ENCODE assay signal across 11 cellular contexts in the genomic region with DNA sequence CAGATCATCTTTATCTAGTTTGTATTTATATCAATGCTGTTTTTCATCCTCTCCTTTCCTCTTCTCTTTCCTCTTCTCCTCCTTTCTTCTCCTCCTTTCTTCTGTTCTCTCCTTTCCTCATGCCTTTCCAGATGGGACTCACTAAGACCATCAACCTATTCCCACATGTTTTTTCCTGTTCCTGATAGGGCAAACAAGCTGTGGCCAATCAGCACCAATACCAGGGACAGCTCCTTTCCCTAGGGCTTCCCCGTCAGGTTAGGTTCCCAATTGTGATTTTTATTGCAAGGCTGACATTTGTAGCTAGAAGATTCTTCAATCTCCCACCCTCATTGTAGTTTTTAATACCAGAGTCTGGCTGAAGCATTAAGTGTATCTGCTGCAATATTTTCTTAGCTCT.
DNase-seq lines count a peak whose midpoint lies in the region; TF ChIP-seq lines count a peak whose summit lies in the region.
"Had no signal": no experiment of that assay in that cellular context is flagged by ENCODE, and none has a peak within 500 bp of the region (broad histone marks: within the 10 kb centered on the region; RNA-seq: fewer than 3 reads in every experiment).

No MANE protein-coding gene starts in this region.

- H3K9ac ChIP-seq in SK-N-SH (no peak overlapping the region), skeletal muscle satellite cell (ENCODE audit: low read depth, low read length) (peak overlapping the region; percentile 45)

- no peak overlapping the region for H3K4me3 ChIP-seq in SK-N-SH (ENCODE audit: low read depth in 2 of 2, low read length in 1 of 2)
- no peak overlapping the region for H3K4me3 ChIP-seq in skeletal muscle satellite cell (ENCODE audit: low read length)
- no peak overlapping the region for H3K4me3 ChIP-seq in dorsolateral prefrontal cortex
- H3K4me3 ChIP-seq in Peyer's patch = no peak overlapping the region
- H3K4me3 ChIP-seq: mucosa of descending colon, upper lobe of left lung had no signal

- 4% methylated on average over 1 of the region's 1 CpG for WGBS in SK-N-SH (ENCODE audit: low lambda C conversion rate)

- H3K4me1 ChIP-seq in SK-N-SH (ENCODE audit: control insufficient read depth in 1 of 2, insufficient read depth in 2 of 2, low read depth in 1 of 2, low read length in 1 of 2) (no peaks in the 10 kb centered on the region), skeletal muscle satellite cell (ENCODE audit: control insufficient read depth, insufficient read depth, low read length) (peaks cover 30% of the 10 kb centered on the region), Peyer's patch (no peaks in the 10 kb centered on the region)
- H3K4me1 ChIP-seq: upper lobe of left lung had no signal

- no peak for TF ChIP-seq EP300 in SK-N-SH (IDR thresholded peaks at IDR 0.05; ENCODE audit: borderline replicate concordance in 1 of 2, low read depth in 1 of 2, low read length in 1 of 2)

- no peak overlapping the region for H2AFZ ChIP-seq in SK-N-SH (ENCODE audit: low read depth)

- H3K27ac ChIP-seq in SK-N-SH (ENCODE audit: low read depth in 2 of 2, low read length in 1 of 2) = no peak overlapping the region
- no peak overlapping the region for H3K27ac ChIP-seq in dorsolateral prefrontal cortex
- no peak overlapping the region for H3K27ac ChIP-seq in Peyer's patch
- H3K27ac ChIP-seq: upper lobe of left lung had no signal

- TF ChIP-seq CTCF in SK-N-SH (IDR thresholded peaks at IDR 0.05) (no peak), dorsolateral prefrontal cortex (IDR thresholded peaks at IDR 0.05 in 54 of 56, conservative IDR thresholded peaks at IDR 0.05 in 2 of 56; ENCODE audit: low read depth in 1 of 56, partially characterized antibody in 56 of 56) (no peak), Peyer's patch (IDR thresholded peaks at IDR 0.05) (no peak)

- intact Hi-C loops in dorsolateral prefrontal cortex (cut with DNase I) = no loop called here

- no peaks in the 10 kb centered on the region for H3K27me3 ChIP-seq in SK-N-SH (ENCODE audit: insufficient read depth)
- no peaks in the 10 kb centered on the region for H3K27me3 ChIP-seq in skeletal muscle satellite cell (ENCODE audit: control insufficient read depth, insufficient read depth, low read length)
- no peaks in the 10 kb centered on the region for H3K27me3 ChIP-seq in dorsolateral prefrontal cortex
- H3K27me3 ChIP-seq in Peyer's patch = no peaks in the 10 kb centered on the region
- H3K27me3 ChIP-seq: upper lobe of left lung had no signal

- H3F3A ChIP-seq in SK-N-SH (replicated peaks; ENCODE audit: insufficient read depth) = no peaks in the 10 kb centered on the region

- H3K36me3 ChIP-seq in SK-N-SH (replicated peaks in 1 of 2; ENCODE audit: control insufficient read depth in 1 of 2, insufficient read depth in 2 of 2, low read length in 1 of 2) (no peaks in the 10 kb centered on the region), skeletal muscle satellite cell (ENCODE audit: insufficient read depth, low read length) (no peaks in the 10 kb centered on the region), Peyer's patch (no peaks in the 10 kb centered on the region)
- H3K36me3 ChIP-seq: upper lobe of left lung had no signal

- H3K4me2 ChIP-seq in SK-N-SH (no peak overlapping the region), skeletal muscle satellite cell (ENCODE audit: low read length) (no peak overlapping the region)

- POLR2A ChIA-PET in SK-N-SH (lab: Yijun Ruan, JAX) = no interaction called here

- no peaks in the 10 kb centered on the region for H3K79me2 ChIP-seq in SK-N-SH (ENCODE audit: insufficient read depth)

- TF ChIP-seq POLR2A in Peyer's patch (IDR thresholded peaks at IDR 0.05) = no peak

- CTCF ChIA-PET in SK-N-SH (lab: Yijun Ruan, JAX) = interaction anchor here (1.0 kb wide), 1 partner anchor 226 kb away, joined by 3 read pairs; no protein-coding TSS in a partner anchor

- no peaks in the 10 kb centered on the region for H4K20me1 ChIP-seq in SK-N-SH (ENCODE audit: insufficient read depth)

- DNase-seq in HCEC 1CT = peak; percentile 50
- DNase-seq in SK-N-SH = no peak
- peak; percentile 47 for DNase-seq in fibroblast of peridontal ligament (ENCODE audit: extremely low read depth)
- DNase-seq in dorsolateral prefrontal cortex = no peak
- DNase-seq in activated effector memory CD4-positive, alpha-beta T cell treated with Interleukin-2 at 50 U/mL for 16 hours = no peak
- no peak for DNase-seq in Peyer's patch
- DNase-seq: activated CD4-positive, alpha-beta T cell treated with anti-CD3 and anti-CD28 coated beads for 1 hour; SHP77; upper lobe of left lung had no signal

- no peaks in the 10 kb centered on the region for H3K9me2 ChIP-seq in SK-N-SH

- H3K9me3 ChIP-seq in SK-N-SH = no peaks in the 10 kb centered on the region
- no peaks in the 10 kb centered on the region for H3K9me3 ChIP-seq in skeletal muscle satellite cell (replicated peaks; ENCODE audit: low read length)
- H3K9me3 ChIP-seq in Peyer's patch = no peaks in the 10 kb centered on the region
- H3K9me3 ChIP-seq: mucosa of descending colon, upper lobe of left lung had no signal

- TF ChIP-seq RAD21 in SK-N-SH (IDR thresholded peaks at IDR 0.05; ENCODE audit: low read length) = no peak

TF ChIP-seq in SK-N-SH, 30 proteins besides CTCF, POLR2A, EP300 and RAD21:
- TF ChIP-seq REST (IDR thresholded peaks at IDR 0.05; ENCODE audit: low read depth, low read length) = peak; percentile 95
- no peak for TF ChIP-seq EZH2phosphoT487 (IDR thresholded peaks at IDR 0.05; ENCODE audit: borderline replicate concordance, low read depth)
- TF ChIP-seq MXI1 (IDR thresholded peaks at IDR 0.05; ENCODE audit: low read depth, low read length) = no peak
- TF ChIP-seq JUND (IDR thresholded peaks at IDR 0.05) = no peak
TF ChIP-seq in SK-N-SH: peak in this region for 1.

Comparison
In these comparisons a context has a peak if more than half of its experiments do, and no peak if none do; other contexts are left out.
1. DNase-seq: peak in HCEC 1CT (single experiment) and fibroblast of peridontal ligament (single experiment); none in SK-N-SH (single experiment), dorsolateral prefrontal cortex (0 of 10), activated effector memory CD4-positive, alpha-beta T cell treated with Interleukin-2 at 50 U/mL for 16 hours (single experiment) and Peyer's patch (0 of 3).